ENCODE assay signal across 8 cellular contexts in genomic region chr14:95432152-95433093, GRCh38.
DNase-seq lines count a peak whose midpoint lies in the region; ATAC-seq and TF ChIP-seq lines count a peak whose summit lies in the region.

No MANE protein-coding gene starts in this region.

- H3K36me3 Mint-ChIP-seq in activated CD4-positive, alpha-beta memory T cell treated with anti-CD3 and anti-CD28 coated beads for 36 hours = peaks cover 35% of the 10 kb centered on the region

- H3K4me1 ChIP-seq in subcutaneous abdominal adipose tissue (ENCODE audit: control insufficient read depth in 5 of 5, insufficient read depth in 5 of 5, low read length in 5 of 5) = peaks cover 0 to 4% (median 0%) of the 10 kb centered on the region in 5 donors

- no peaks in the 10 kb centered on the region for H3K9me3 Mint-ChIP-seq in activated CD4-positive, alpha-beta memory T cell treated with anti-CD3 and anti-CD28 coated beads for 36 hours

- no peaks in the 10 kb centered on the region for H3K4me1 Mint-ChIP-seq in activated CD4-positive, alpha-beta memory T cell treated with anti-CD3 and anti-CD28 coated beads for 36 hours (ENCODE audit: low read depth)

- ATAC-seq in GM19035 (IDR thresholded peaks at IDR 0.05; ENCODE audit: unreplicated experiment) (no peak), HG03565 (IDR thresholded peaks at IDR 0.05; ENCODE audit: unreplicated experiment) (no peak)

- H3K9me3 ChIP-seq in subcutaneous abdominal adipose tissue (ENCODE audit: control insufficient read depth in 5 of 5, low read length in 5 of 5) = no peaks in the 10 kb centered on the region

- no peak for DNase-seq in BJ (ENCODE audit: low read depth)
- peak in 39 of 56 donors; percentile 5 to 69 (median 30) for DNase-seq in amygdala (lab: John Stamatoyannopoulos, UW)
- peak in 38 of 51 donors; percentile 6 to 71 (median 38) for DNase-seq in hypothalamus (lab: John Stamatoyannopoulos, UW)
- DNase-seq in activated CD4-positive, alpha-beta memory T cell treated with anti-CD3 and anti-CD28 coated beads for 36 hours = no peak

- H3K27me3 ChIP-seq in BJ (ENCODE audit: control insufficient read depth, insufficient read depth, low read length) (no peaks in the 10 kb centered on the region), subcutaneous abdominal adipose tissue (ENCODE audit: control insufficient read depth in 5 of 5, insufficient read depth in 4 of 5, low read length in 5 of 5) (no peaks in the 10 kb centered on the region)

- TF ChIP-seq CTCF in BJ (IDR thresholded peaks at IDR 0.05; ENCODE audit: insufficient read depth, low read depth, low read length) = peak; percentile 86

- POLR2A ChIA-PET in BJ (lab: Charles Lee) = no interaction called here
- POLR2A ChIA-PET in activated CD4-positive, alpha-beta memory T cell treated with anti-CD3 and anti-CD28 coated beads for 36 hours (lab: Charles Lee) = no interaction called here

- no peak overlapping the region for H3K27ac Mint-ChIP-seq in activated CD4-positive, alpha-beta memory T cell treated with anti-CD3 and anti-CD28 coated beads for 36 hours

- H3K27me3 Mint-ChIP-seq in activated CD4-positive, alpha-beta memory T cell treated with anti-CD3 and anti-CD28 coated beads for 36 hours = no peaks in the 10 kb centered on the region

- H3K27ac ChIP-seq in subcutaneous abdominal adipose tissue (ENCODE audit: low read depth, low read length) = peak overlapping the region; percentile 62

- no peak overlapping the region for H3K4me3 Mint-ChIP-seq in activated CD4-positive, alpha-beta memory T cell treated with anti-CD3 and anti-CD28 coated beads for 36 hours

- H3K4me3 ChIP-seq in BJ (ENCODE audit: low read depth, low read length) (no peak overlapping the region), subcutaneous abdominal adipose tissue (ENCODE audit: low read depth in 1 of 5, low read length in 5 of 5) (no peak overlapping the region)

- H3K9ac ChIP-seq in subcutaneous abdominal adipose tissue (ENCODE audit: low read length in 5 of 5) = peak overlapping the region in 1 of 5 donors; percentile 36

- peaks cover 7% of the 10 kb centered on the region for H3K36me3 ChIP-seq in BJ (ENCODE audit: control insufficient read depth, insufficient read depth, low read length)
- H3K36me3 ChIP-seq in subcutaneous abdominal adipose tissue (ENCODE audit: control insufficient read depth in 5 of 5, insufficient read depth in 5 of 5, low read length in 5 of 5) = peaks cover 19 to 93% (median 88%) of the 10 kb centered on the region in 5 donors

- peak; percentile 85 for TF ChIP-seq RAD21 in Ishikawa (IDR thresholded peaks at IDR 0.05; ENCODE audit: low read depth)

- no peak for TF ChIP-seq EP300 in Ishikawa (IDR thresholded peaks at IDR 0.05; ENCODE audit: borderline replicate concordance)

- intact Hi-C loops in activated CD4-positive, alpha-beta memory T cell treated with anti-CD3 and anti-CD28 coated beads for 36 hours (cut with micrococcal nuclease) = no loop called here

- CTCF ChIA-PET in BJ (lab: Yijun Ruan, JAX) = interaction anchor here (0.6 to 3.1 kb wide), 14 partner anchors 8 to 746 kb away, joined by 3 to 18 read pairs (median 4); no protein-coding TSS in a partner anchor
- CTCF ChIA-PET in activated CD4-positive, alpha-beta memory T cell treated with anti-CD3 and anti-CD28 coated beads for 36 hours (lab: Charles Lee) = no interaction called here

TF ChIP-seq in Ishikawa, 13 proteins besides CTCF, POLR2A, EP300 and RAD21:
- TF ChIP-seq EGR1 (IDR thresholded peaks at IDR 0.05) (no peak), USF1 (IDR thresholded peaks at IDR 0.05) (no peak), REST (IDR thresholded peaks at IDR 0.05; ENCODE audit: low read depth) (no peak), YY1 (IDR thresholded peaks at IDR 0.05; ENCODE audit: low read depth) (no peak), TEAD4 (IDR thresholded peaks at IDR 0.05) (no peak), NFIC (IDR thresholded peaks at IDR 0.05) (no peak; the same call in 1 of the 2 replicates), CREB1 (IDR thresholded peaks at IDR 0.05; ENCODE audit: low read depth) (no peak), CEBPB (IDR thresholded peaks at IDR 0.05) (no peak), MAX (IDR thresholded peaks at IDR 0.05) (no peak), TCF12 (IDR thresholded peaks at IDR 0.05; ENCODE audit: low read depth) (no peak), TAF1 (IDR thresholded peaks at IDR 0.05; ENCODE audit: low read depth) (no peak), ZBTB7A (IDR thresholded peaks at IDR 0.05; ENCODE audit: low read depth) (no peak), FOXM1 (IDR thresholded peaks at IDR 0.05; ENCODE audit: borderline replicate concordance, low read depth) (no peak)

Comparison
In these comparisons a context has a peak if more than half of its experiments do, and no peak if none do; other contexts are left out.
1. DNase-seq: peak in amygdala (39 of 56) and hypothalamus (38 of 51); none in BJ (single experiment) and activated CD4-positive, alpha-beta memory T cell treated with anti-CD3 and anti-CD28 coated beads for 36 hours (single experiment).